Comparison of ENCODE assay signal across 8 cellular contexts in genomic region chr13:75695908-75696307, GRCh38. TPM values are rescaled to one million over a fixed set of nuclear protein-coding genes. Genes with fewer than 3 reads are reported as not detected.
A peak's percentile ranks its signal among the peaks of the same experiment; 100 is the strongest.
DNase-seq lines count a peak whose midpoint lies in the region; ATAC-seq and TF ChIP-seq lines count a peak whose summit lies in the region.
"Not testable (repeated sequence)": the region's sequence is repeated elsewhere in the genome, so short reads cannot be mapped to it uniquely, and the experiment has no call there.

No MANE protein-coding gene starts in this region.

- peak; percentile 62 for DNase-seq in AG10803 (ENCODE audit: low read depth)
- DNase-seq in HT-29 (ENCODE audit: low spot score) = peak; percentile 97
- peak; percentile 36 for DNase-seq in NT2/D1 (ENCODE audit: low read depth, low spot score)
- DNase-seq in activated CD8-positive, alpha-beta T cell treated with anti-CD3 and anti-CD28 coated beads for 36 hours = peak; percentile 83
- peak; percentile 70 for DNase-seq in dedifferentiated amniotic fluid mesenchymal stem cell (ENCODE audit: extremely low spot score)
- DNase-seq in left colon = peak; percentile 48 to 86
- peak; percentile 71 for DNase-seq in stimulated activated CD4-positive, alpha-beta T cell treated with anti-CD3 and anti-CD28 coated beads, Interleukin-1b, Interleukin-23, amount 100 ng/mL, for 4 hours (ENCODE audit: low read depth in 2 of 2)

- H3K36me3 Mint-ChIP-seq in activated CD8-positive, alpha-beta T cell treated with anti-CD3 and anti-CD28 coated beads for 36 hours (ENCODE audit: low read depth) = not testable (repeated sequence)

- not testable (repeated sequence) for H3K27me3 Mint-ChIP-seq in activated CD8-positive, alpha-beta T cell treated with anti-CD3 and anti-CD28 coated beads for 36 hours

- peaks cover 14% of the 10 kb centered on the region for H3K9me3 ChIP-seq in NT2/D1 (ENCODE audit: insufficient read depth, low read length)

- CTCF ChIA-PET in activated CD8-positive, alpha-beta T cell treated with anti-CD3 and anti-CD28 coated beads for 36 hours (lab: Charles Lee) = interaction anchor here (0.5 to 4.8 kb wide), 91 partner anchors 10 to 1285 kb away, joined by 3 to 94 read pairs (median 5); partner anchors contain the start of gene LMO7

- not testable (repeated sequence) for H3K4me3 Mint-ChIP-seq in activated CD8-positive, alpha-beta T cell treated with anti-CD3 and anti-CD28 coated beads for 36 hours

- peak; percentile 91 for TF ChIP-seq CTCF in AG10803 (conservative IDR thresholded peaks at IDR 0.05; ENCODE audit: low read length)
- peak; percentile 97 for TF ChIP-seq CTCF in activated CD8-positive, alpha-beta T cell treated with anti-CD3 and anti-CD28 coated beads for 36 hours (IDR thresholded peaks at IDR 0.05)

- not testable (repeated sequence) for H3K36me3 ChIP-seq in NT2/D1 (ENCODE audit: insufficient read depth, insufficient read length, low read length)

- not testable (repeated sequence) for H3K9ac ChIP-seq in NT2/D1 (ENCODE audit: insufficient read length, low read depth)

- peak overlapping the region; percentile 29 for H3K27ac Mint-ChIP-seq in activated CD8-positive, alpha-beta T cell treated with anti-CD3 and anti-CD28 coated beads for 36 hours

- H3K9me3 Mint-ChIP-seq in activated CD8-positive, alpha-beta T cell treated with anti-CD3 and anti-CD28 coated beads for 36 hours = not testable (repeated sequence)

- not testable (repeated sequence) for H3K4me1 ChIP-seq in NT2/D1 (ENCODE audit: insufficient read depth, insufficient read length)

- POLR2A ChIA-PET in activated CD8-positive, alpha-beta T cell treated with anti-CD3 and anti-CD28 coated beads for 36 hours (lab: Charles Lee) = interaction anchor here (1.5 kb wide), 1 partner anchor 13 kb away, joined by 4 read pairs; no protein-coding TSS in a partner anchor

- H3K4me1 Mint-ChIP-seq in activated CD8-positive, alpha-beta T cell treated with anti-CD3 and anti-CD28 coated beads for 36 hours (ENCODE audit: low read depth) = not testable (repeated sequence)

- not testable (repeated sequence) for H3K27me3 ChIP-seq in NT2/D1 (ENCODE audit: insufficient read depth, insufficient read length)

- ATAC-seq in GM19035 (IDR thresholded peaks at IDR 0.05; ENCODE audit: unreplicated experiment) = peak; percentile 76
- peak; percentile 84 for ATAC-seq in activated CD8-positive, alpha-beta T cell treated with anti-CD3 and anti-CD28 coated beads for 36 hours
- peak; percentile 81 for ATAC-seq in left colon

- not testable (repeated sequence) for H3K4me3 ChIP-seq in AG10803 (ENCODE audit: low read length); NT2/D1 (ENCODE audit: insufficient read length, low read depth)

- intact Hi-C loops in activated CD8-positive, alpha-beta T cell treated with anti-CD3 and anti-CD28 coated beads for 36 hours (cut with micrococcal nuclease) = loop anchor here (5.0 to 10.0 kb wide), 5 partner anchors 69 to 776 kb away; no protein-coding TSS in a partner anchor
- intact Hi-C loops in left colon (cut with DNase I, micrococcal nuclease) = loop anchor here in 1 of 2 donors (10.0 kb wide), 2 partner anchors 169 to 779 kb away; no protein-coding TSS in a partner anchor

RNA-seq across cellular contexts. Expression of gene LMO7, which starts 59.8 kb away (rescaled TPM):
- 111 and 130 TPM in 2 replicates for total RNA-seq in HT-29 (2014; rRNA removed; shearing (Covaris generic))
- total RNA-seq in activated CD8-positive, alpha-beta T cell treated with anti-CD3 and anti-CD28 coated beads for 36 hours = 10 to 100 TPM; 12.2 to 15.3 TPM
- 100 to 1,000 TPM; 169 to 239 TPM for total RNA-seq in left colon

Comparison
In these comparisons a context has a peak if more than half of its experiments do, and no peak if none do; other contexts are left out.
1. DNase-seq: peak in every context shown above with its lines; median percentile 97 in HT-29; 83 in activated CD8-positive, alpha-beta T cell treated with anti-CD3 and anti-CD28 coated beads for 36 hours; 71 in stimulated activated CD4-positive, alpha-beta T cell treated with anti-CD3 and anti-CD28 coated beads, Interleukin-1b, Interleukin-23, amount 100 ng/mL, for 4 hours; 70 in dedifferentiated amniotic fluid mesenchymal stem cell; 67 in left colon; 62 in AG10803; 36 in NT2/D1.